12 cellular contexts compared by ENCODE assay signal in the genomic region with DNA sequence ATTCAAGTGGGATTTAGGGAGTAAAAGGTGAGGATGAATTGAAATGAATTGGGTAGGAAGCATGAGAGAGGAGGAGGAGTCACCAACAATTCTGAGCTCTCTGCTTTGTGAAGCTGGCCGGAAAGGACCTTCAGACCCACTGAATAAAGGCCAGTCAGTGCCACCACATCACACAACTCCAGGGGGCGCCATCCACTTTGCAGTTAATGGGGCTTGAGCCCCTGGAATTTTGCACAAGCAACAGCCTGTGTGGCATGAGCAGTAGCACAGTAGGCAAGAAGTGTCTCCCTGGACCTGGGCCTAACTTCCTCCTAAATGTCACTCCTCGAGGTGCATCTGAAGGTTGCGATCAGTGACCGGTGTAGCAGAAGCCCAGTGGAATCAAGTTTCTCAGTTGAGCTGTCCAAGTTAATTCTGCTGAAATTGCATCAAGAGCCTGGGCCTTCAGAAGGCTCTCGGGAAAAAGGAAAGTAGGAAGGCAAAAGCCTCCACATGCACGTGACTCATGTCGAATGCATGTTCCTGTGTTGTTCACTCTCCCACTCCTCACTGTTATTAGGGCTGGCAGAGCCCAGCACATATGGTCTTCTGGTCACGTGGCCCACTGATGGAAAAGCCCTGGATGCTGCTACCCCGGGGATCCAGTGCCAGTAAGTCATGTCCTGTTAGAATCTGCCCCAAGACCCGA. TPM values are rescaled to one million over a fixed set of nuclear protein-coding genes. Genes with fewer than 3 reads are reported as not detected.
DNase-seq lines count a peak whose midpoint lies in the region; TF ChIP-seq lines count a peak whose summit lies in the region.
"Had no signal": no experiment of that assay in that cellular context is flagged by ENCODE, and none has a peak within 500 bp of the region (broad histone marks: within the 10 kb centered on the region; RNA-seq: fewer than 3 reads in every experiment).

No MANE protein-coding gene starts in this region.

- CTCF ChIA-PET in AG04450 (lab: Charles Lee), result interaction anchor here (0.9 to 2.7 kb wide), 6 partner anchors 9 to 596 kb away, joined by 3 to 11 read pairs (median 4); no protein-coding TSS in a partner anchor

- in situ Hi-C loops in astrocyte of the spinal cord (cut with HindIII; ENCODE audit: low sequenced_read_pairs), result no loop called here

- POLR2A ChIA-PET in AG04450 (lab: Yijun Ruan, JAX), result interaction anchor here (1.0 kb wide), 1 partner anchor 68 kb away, joined by 3 read pairs; no protein-coding TSS in a partner anchor

- H3K9me3 ChIP-seq in AG04450 (ENCODE audit: control insufficient read depth, insufficient read depth, low read length) (no peaks in the 10 kb centered on the region), testis (no peaks in the 10 kb centered on the region)
- H3K9me3 ChIP-seq: HAP-1, stomach had no signal

- no peak for TF ChIP-seq POLR2A in testis (IDR thresholded peaks at IDR 0.05)

- DNase-seq in AG04450 (ENCODE audit: low read depth, low spot score) (peak; percentile 38), HT1080 (ENCODE audit: low read depth) (peak; percentile 80), astrocyte of the spinal cord (ENCODE audit: low read depth, low spot score) (peak; percentile 71), kidney tubule cell (ENCODE audit: low spot score) (peak; percentile 50), NCI-H524 treated with DMSO at 0.1 percent for 48 hours (lab: John Stamatoyannopoulos, UW) (no peak), GOT3 (lab: John Stamatoyannopoulos, UW) (no peak), testis (no peak), HuH-7 (ENCODE audit: low spot score) (no peak)
- DNase-seq: stimulated activated CD4-positive, alpha-beta T cell treated with anti-CD3 and anti-CD28 coated beads, Interleukin-1b, Interleukin-23, amount 100 ng/mL, for 48 hours; stomach had no signal

- TF ChIP-seq CTCF in AG04450 (IDR thresholded peaks at IDR 0.05; ENCODE audit: low read depth, low read length) (peak; percentile 34), astrocyte of the spinal cord (IDR thresholded peaks at IDR 0.05; ENCODE audit: low read depth, low read length) (peak; percentile 20), testis (IDR thresholded peaks at IDR 0.05) (no peak)

- H3K27ac ChIP-seq in AG04450 (ENCODE audit: low read depth, low read length) (peak overlapping the region; percentile 25), testis (no peak overlapping the region)
- H3K27ac ChIP-seq: C4-2B, stomach had no signal

- no peaks in the 10 kb centered on the region for H3K4me1 ChIP-seq in testis
- H3K4me1 ChIP-seq: HAP-1, stomach had no signal

- no peaks in the 10 kb centered on the region for H3K36me3 ChIP-seq in testis (ENCODE audit: low read depth, missing control alignments)
- H3K36me3 ChIP-seq: HAP-1, stomach had no signal

- intact Hi-C loops in testis (cut with DNase I; ENCODE audit: low total_unique reads), result loop anchor here (10.0 kb wide), 1 partner anchor 47 kb away; no protein-coding TSS in a partner anchor

- H3K4me3 ChIP-seq in AG04450 (ENCODE audit: low read depth, low read length) (no peak overlapping the region), astrocyte of the spinal cord (ENCODE audit: low read depth, low read length) (no peak overlapping the region), testis (no peak overlapping the region)
- H3K4me3 ChIP-seq: HAP-1, stomach had no signal

- WGBS in testis, 2 donors, result 82 to 86% methylated on average over 10 to 11 of the region's 11 CpGs

- H3K27me3 ChIP-seq in AG04450 (ENCODE audit: control insufficient read depth, insufficient read depth, low read length) (peaks cover 2% of the 10 kb centered on the region), testis (no peaks in the 10 kb centered on the region)
- H3K27me3 ChIP-seq: stomach had no signal

RNA-seq across cellular contexts. Expression of gene GLIS3, which starts 27.8 kb away (rescaled TPM):
- 4.4 and 6.8 TPM in 2 replicates for polyA plus RNA-seq in AG04450 (2011; rRNA removed)
- 104 and 133 TPM in 2 replicates for polyA minus RNA-seq in AG04450 (2011; rRNA and poly(A)+ RNA removed)
- 13.2 and 13.3 TPM in 2 replicates for total RNA-seq in HT1080 (2014; rRNA removed; shearing (Covaris generic))
- polyA plus RNA-seq in HT1080 (2015; cell fraction: cytosol; rRNA removed), result 13.7 and 18.0 TPM in 2 replicates
- polyA plus RNA-seq in HT1080 (2015; cell fraction: nucleus; rRNA removed), result 13.0 and 14.1 TPM in 2 replicates
- 10 to 100 TPM; 30.4 to 36.1 TPM for total RNA-seq in testis
- polyA plus RNA-seq in testis (ENCODE audit: insufficient read depth, low read depth, low replicate concordance), result 12.4 TPM

Comparison
In these comparisons a context has a peak if more than half of its experiments do, and no peak if none do; other contexts are left out.
1. DNase-seq: peak in AG04450 (single experiment), HT1080 (single experiment), astrocyte of the spinal cord (single experiment) and kidney tubule cell (single experiment); none in NCI-H524 treated with DMSO at 0.1 percent for 48 hours (single experiment), GOT3 (single experiment), testis (single experiment) and HuH-7 (single experiment).
2. CTCF ChIP-seq: peak in AG04450 (single experiment) and astrocyte of the spinal cord (single experiment); none in testis (0 of 3).